ENCODE assay signal across 2 cellular contexts in genomic region chr6:169752074-169752623, GRCh38.
TF ChIP-seq lines count a peak whose summit lies in the region.

No MANE protein-coding gene starts in this region.

TF ChIP-seq in IMR-90, 13 proteins besides CTCF, POLR2A, EP300 and RAD21:
- TF ChIP-seq RFX5 (IDR thresholded peaks at IDR 0.05; ENCODE audit: low read depth, low read length) = no peak
- TF ChIP-seq MAZ (IDR thresholded peaks at IDR 0.05; ENCODE audit: borderline replicate concordance, low read depth, low read length) = no peak
- no peak for TF ChIP-seq RCOR1 (IDR thresholded peaks at IDR 0.05; ENCODE audit: insufficient replicate concordance, low read length)
- no peak for TF ChIP-seq BHLHE40 (IDR thresholded peaks at IDR 0.05; ENCODE audit: low read depth, low read length)
- TF ChIP-seq CHD1 (IDR thresholded peaks at IDR 0.05; ENCODE audit: low read depth, low read length) = no peak
- no peak for TF ChIP-seq ELK1 (IDR thresholded peaks at IDR 0.05; ENCODE audit: borderline replicate concordance, low read depth, low read length)
- no peak for TF ChIP-seq MXI1 (IDR thresholded peaks at IDR 0.05; ENCODE audit: borderline replicate concordance, low read depth, low read length)
- TF ChIP-seq CEBPB (IDR thresholded peaks at IDR 0.05; ENCODE audit: low read depth, low read length) = no peak
- no peak for TF ChIP-seq MAFK (IDR thresholded peaks at IDR 0.05; ENCODE audit: low read depth, low read length)
- TF ChIP-seq NFE2L2 (IDR thresholded peaks at IDR 0.05; ENCODE audit: low read depth, low read length) = no peak
- no peak for TF ChIP-seq FOS (IDR thresholded peaks at IDR 0.05; ENCODE audit: low read depth, low read length)

TF ChIP-seq in GM12878, 131 proteins besides CTCF, POLR2A, EP300 and RAD21:
- TF ChIP-seq ATF2 (IDR thresholded peaks at IDR 0.05; ENCODE audit: low read length) (no peak), RAD51 (IDR thresholded peaks at IDR 0.05) (no peak), ZNF274 (IDR thresholded peaks at IDR 0.05; ENCODE audit: insufficient read depth, insufficient read length) (no peak), TAF1 (IDR thresholded peaks at IDR 0.05; ENCODE audit: borderline replicate concordance, low read depth, low read length) (0 out of 2 replicates have a peak, but pooled peaks have one; percentile 22)
TF ChIP-seq in GM12878: peak in this region for 1.
